In the genomic region with DNA sequence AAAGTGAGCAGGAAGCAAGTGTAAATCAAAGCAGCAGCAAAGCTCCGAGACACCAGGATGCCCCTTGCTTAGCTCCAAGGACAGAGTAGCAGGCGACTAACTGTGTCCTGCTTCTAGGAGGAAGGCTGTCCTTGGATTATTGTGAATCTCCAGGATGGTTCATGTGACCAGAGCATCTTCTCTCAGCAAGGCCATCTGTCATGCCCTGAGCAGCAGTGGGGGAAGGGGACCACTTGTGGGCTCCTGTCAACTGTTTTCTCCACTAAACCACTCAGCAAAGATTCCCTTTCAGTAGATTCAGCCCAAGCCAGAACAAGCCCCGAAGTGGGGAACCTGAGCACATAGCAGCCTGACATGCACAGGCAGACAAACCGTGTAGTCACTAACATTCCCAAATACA, we compare ENCODE assay signal across 19 cellular contexts.
"Had no signal": no experiment of that assay in that cellular context is flagged by ENCODE, and none has a peak within 500 bp of the region (broad histone marks: within the 10 kb centered on the region; RNA-seq: fewer than 3 reads in every experiment).

No MANE protein-coding gene starts in this region.

- H3K4me1 Mint-ChIP-seq: activated B cell treated with CpG ODN at 0.5 μM for 24 hours had no signal

- H3K4me3 Mint-ChIP-seq: activated B cell treated with CpG ODN at 0.5 μM for 24 hours; activated CD8-positive, alpha-beta T cell treated with anti-CD3 and anti-CD28 coated beads for 36 hours; activated T-cell treated with anti-CD3 and anti-CD28 coated beads, Interleukin-2, amount 50 U/mL, for 4 hours; dendritic cell treated with granulocyte-macrophage colony-stimulating factor and Interleukin-4, amounts not matched to agents 40 ng/mL and 50 ng/mL, for 4 days; mesothelial cell of epicardium; stimulated activated naive CD8-positive, alpha-beta T cell treated with anti-CD3 and anti-CD28 coated beads, Interleukin-15, Interleukin-2, amounts not matched to agents 100 ng/mL and 50 ng/mL, for 24 hours; T-helper 17 cell had no signal

- H3K27me3 Mint-ChIP-seq: activated B cell treated with CpG ODN at 0.5 μM for 24 hours; activated CD8-positive, alpha-beta T cell treated with anti-CD3 and anti-CD28 coated beads for 36 hours; stimulated activated naive CD8-positive, alpha-beta T cell treated with anti-CD3 and anti-CD28 coated beads, Interleukin-15, Interleukin-2, amounts not matched to agents 100 ng/mL and 50 ng/mL, for 24 hours; T-helper 17 cell had no signal

- H3K4me3 ChIP-seq: gastrocnemius medialis, heart right ventricle, lower lobe of right lung, psoas muscle, right lobe of liver, suprapubic skin, upper lobe of left lung had no signal

- H3K36me3 Mint-ChIP-seq: activated naive CD4-positive, alpha-beta T cell treated with anti-CD3 and anti-CD28 coated beads, Interleukin-2, amount 50 U/mL, for 72 hours had no signal

- ATAC-seq: activated CD8-positive, alpha-beta T cell treated with anti-CD3 and anti-CD28 coated beads for 36 hours; activated naive CD4-positive, alpha-beta T cell treated with anti-CD3 and anti-CD28 coated beads, Interleukin-2, amount 50 U/mL, for 72 hours; activated T-cell treated with anti-CD3 and anti-CD28 coated beads, Interleukin-2, amount 50 U/mL, for 4 hours; gastrocnemius medialis; heart right ventricle; left cardiac atrium; psoas muscle; right lobe of liver; T-helper 17 cell had no signal

- H3K36me3 ChIP-seq: gastrocnemius medialis, heart right ventricle, lower lobe of right lung, right lobe of liver, suprapubic skin, upper lobe of left lung had no signal

- H3K27ac Mint-ChIP-seq: activated B cell treated with CpG ODN at 0.5 μM for 24 hours; activated CD8-positive, alpha-beta T cell treated with anti-CD3 and anti-CD28 coated beads for 36 hours; activated naive CD4-positive, alpha-beta T cell treated with anti-CD3 and anti-CD28 coated beads, Interleukin-2, amount 50 U/mL, for 72 hours; dendritic cell treated with granulocyte-macrophage colony-stimulating factor and Interleukin-4, amounts not matched to agents 40 ng/mL and 50 ng/mL, for 4 days; mesothelial cell of epicardium; stimulated activated naive CD8-positive, alpha-beta T cell treated with anti-CD3 and anti-CD28 coated beads, Interleukin-15, Interleukin-2, amounts not matched to agents 100 ng/mL and 50 ng/mL, for 24 hours; T-helper 17 cell had no signal

- DNase-seq: activated B cell treated with CpG ODN at 0.5 μM for 24 hours; activated CD4-positive, alpha-beta T cell treated with anti-CD3 and anti-CD28 coated beads for 48 hours; activated CD8-positive, alpha-beta T cell treated with anti-CD3 and anti-CD28 coated beads for 36 hours; activated gamma-delta T cell; activated T-cell treated with anti-CD3 and anti-CD28 coated beads, Interleukin-2, amount 50 U/mL, for 4 hours; erythroblast; gastrocnemius medialis; heart right ventricle; psoas muscle; right lobe of liver; T-helper 17 cell had no signal

- H3K9me3 Mint-ChIP-seq: activated B cell treated with CpG ODN at 0.5 μM for 24 hours; activated CD8-positive, alpha-beta T cell treated with anti-CD3 and anti-CD28 coated beads for 36 hours; activated naive CD4-positive, alpha-beta T cell treated with anti-CD3 and anti-CD28 coated beads, Interleukin-2, amount 50 U/mL, for 72 hours; activated T-cell treated with anti-CD3 and anti-CD28 coated beads, Interleukin-2, amount 50 U/mL, for 4 hours; dendritic cell treated with granulocyte-macrophage colony-stimulating factor and Interleukin-4, amounts not matched to agents 40 ng/mL and 50 ng/mL, for 4 days; mesothelial cell of epicardium; stimulated activated naive CD8-positive, alpha-beta T cell treated with anti-CD3 and anti-CD28 coated beads, Interleukin-15, Interleukin-2, amounts not matched to agents 100 ng/mL and 50 ng/mL, for 24 hours had no signal

- H3K4me1 ChIP-seq: lower lobe of right lung, right lobe of liver, suprapubic skin had no signal

- H3K27me3 ChIP-seq: gastrocnemius medialis, right lobe of liver, suprapubic skin, upper lobe of left lung had no signal

- H3K9me3 ChIP-seq: gastrocnemius medialis, heart right ventricle, lower lobe of right lung, psoas muscle, right lobe of liver, suprapubic skin, upper lobe of left lung had no signal

- H3K27ac ChIP-seq: gastrocnemius medialis, heart right ventricle, lower lobe of right lung, right lobe of liver, suprapubic skin, upper lobe of left lung had no signal
